Comparison of ENCODE assay signal across 14 cellular contexts in the genomic region with DNA sequence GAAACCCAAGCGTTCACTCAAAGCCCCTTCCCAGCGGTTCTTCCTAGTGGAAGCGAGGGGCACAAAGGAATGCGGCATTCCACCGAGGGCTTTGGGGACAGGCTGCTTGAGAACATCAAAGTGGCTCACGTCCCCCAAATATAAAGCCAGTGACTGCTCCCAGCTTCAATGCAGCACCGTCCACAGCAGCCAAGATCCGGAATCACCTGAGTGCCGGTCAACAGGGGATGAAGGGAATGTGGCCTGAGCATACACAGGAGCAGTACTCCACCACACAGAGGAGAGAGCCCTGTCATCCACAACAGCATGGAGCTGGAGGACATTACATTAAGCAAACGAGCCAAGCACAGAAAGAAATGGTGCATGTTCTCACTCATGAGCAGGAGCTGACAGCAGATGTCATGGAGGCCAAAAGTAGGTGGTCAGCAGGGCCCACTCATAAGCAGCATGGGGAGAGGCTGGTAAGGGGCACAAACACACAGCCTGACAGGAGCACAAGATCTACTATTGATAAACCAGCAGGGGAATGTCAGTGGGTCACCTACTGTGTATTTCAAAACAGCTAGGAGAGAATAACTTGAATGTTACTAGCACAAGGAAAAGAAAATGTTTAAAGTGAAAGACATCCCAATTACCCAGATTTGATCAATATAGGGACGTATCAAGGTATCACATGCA.
DNase-seq lines count a peak whose midpoint lies in the region; ATAC-seq and TF ChIP-seq lines count a peak whose summit lies in the region.
"Had no signal": no experiment of that assay in that cellular context is flagged by ENCODE, and none has a peak within 500 bp of the region (broad histone marks: within the 10 kb centered on the region; RNA-seq: fewer than 3 reads in every experiment).

No MANE protein-coding gene starts in this region.

- peak; percentile 25 for ATAC-seq in activated CD8-positive, alpha-beta T cell treated with anti-CD3 and anti-CD28 coated beads for 36 hours
- no peak for ATAC-seq in activated CD8-positive, alpha-beta T cell treated with anti-CD3 and anti-CD28 coated beads, Interleukin-2, amount 10 ng/mL, durations not matched to agents 7 days and 5 days
- ATAC-seq in left lobe of liver = peak; percentile 23
- ATAC-seq in GM21526 (IDR thresholded peaks at IDR 0.05; ENCODE audit: low FRiP score, unreplicated experiment) = no peak
- ATAC-seq: sciatic nerve had no signal

- H3K27ac ChIP-seq in angular gyrus (ENCODE audit: low read depth, low read length) (peak overlapping the region; percentile 10), stomach (peak overlapping the region in 3 of 5 donors; percentile 1 to 79 (median 74))

- H3K27me3 Mint-ChIP-seq in activated CD8-positive, alpha-beta T cell treated with anti-CD3 and anti-CD28 coated beads for 36 hours = peaks cover 3% of the 10 kb centered on the region
- no peaks in the 10 kb centered on the region for H3K27me3 Mint-ChIP-seq in activated CD8-positive, alpha-beta T cell treated with anti-CD3 and anti-CD28 coated beads, Interleukin-2, amount 10 ng/mL, durations not matched to agents 7 days and 5 days (ENCODE audit: low read depth)

- WGBS in stomach, 5 donors = 74 to 84% (median 77%) methylated on average over 11 of the region's 11 CpGs

- no peak for DNase-seq in activated CD8-positive, alpha-beta T cell treated with anti-CD3 and anti-CD28 coated beads for 36 hours
- DNase-seq in activated CD8-positive, alpha-beta T cell treated with anti-CD3 and anti-CD28 coated beads, Interleukin-2, amount 10 ng/mL, durations not matched to agents 7 days and 5 days = no peak
- DNase-seq in left lobe of liver (ENCODE audit: low spot score) (no peak), stomach (no peak), NK-92 (lab: John Stamatoyannopoulos, UW; ENCODE audit: unreplicated experiment) (no peak), ecto neural progenitor cell (ENCODE audit: low spot score) (no peak)
- DNase-seq: ACHN, amygdala, COR-L47, immature natural killer cell, NCI-H2107 had no signal

- H3K4me3 Mint-ChIP-seq in activated CD8-positive, alpha-beta T cell treated with anti-CD3 and anti-CD28 coated beads for 36 hours = no peak overlapping the region
- no peak overlapping the region for H3K4me3 Mint-ChIP-seq in activated CD8-positive, alpha-beta T cell treated with anti-CD3 and anti-CD28 coated beads, Interleukin-2, amount 10 ng/mL, durations not matched to agents 7 days and 5 days
- H3K4me3 Mint-ChIP-seq: immature natural killer cell had no signal

- CTCF ChIA-PET in activated CD8-positive, alpha-beta T cell treated with anti-CD3 and anti-CD28 coated beads for 36 hours (lab: Charles Lee) = no interaction called here
- CTCF ChIA-PET in activated CD8-positive, alpha-beta T cell treated with anti-CD3 and anti-CD28 coated beads, Interleukin-2, amount 10 ng/mL, durations not matched to agents 7 days and 5 days (lab: Charles Lee) = no interaction called here

- POLR2A ChIA-PET in activated CD8-positive, alpha-beta T cell treated with anti-CD3 and anti-CD28 coated beads for 36 hours (lab: Charles Lee) = no interaction called here
- POLR2A ChIA-PET in activated CD8-positive, alpha-beta T cell treated with anti-CD3 and anti-CD28 coated beads, Interleukin-2, amount 10 ng/mL, durations not matched to agents 7 days and 5 days (lab: Charles Lee) = no interaction called here

- peaks cover 21% of the 10 kb centered on the region for H3K4me1 Mint-ChIP-seq in activated CD8-positive, alpha-beta T cell treated with anti-CD3 and anti-CD28 coated beads for 36 hours (ENCODE audit: low read depth)
- no peaks in the 10 kb centered on the region for H3K4me1 Mint-ChIP-seq in activated CD8-positive, alpha-beta T cell treated with anti-CD3 and anti-CD28 coated beads, Interleukin-2, amount 10 ng/mL, durations not matched to agents 7 days and 5 days (ENCODE audit: low read depth)

- H3K36me3 ChIP-seq in stomach = no peaks in the 10 kb centered on the region

- intact Hi-C loops in activated CD8-positive, alpha-beta T cell treated with anti-CD3 and anti-CD28 coated beads for 36 hours (cut with micrococcal nuclease) = no loop called here
- intact Hi-C loops in stomach (cut with DNase I; ENCODE audit: low total_unique reads) = no loop called here

- no peak overlapping the region for H3K27ac Mint-ChIP-seq in activated CD8-positive, alpha-beta T cell treated with anti-CD3 and anti-CD28 coated beads for 36 hours
- H3K27ac Mint-ChIP-seq in activated CD8-positive, alpha-beta T cell treated with anti-CD3 and anti-CD28 coated beads, Interleukin-2, amount 10 ng/mL, durations not matched to agents 7 days and 5 days = no peak overlapping the region

- H3K4me1 ChIP-seq in stomach = peaks cover 36 to 73% (median 54%) of the 10 kb centered on the region in 4 donors

- no peaks in the 10 kb centered on the region for H3K27me3 ChIP-seq in stomach

- no peak for TF ChIP-seq CTCF in activated CD8-positive, alpha-beta T cell treated with anti-CD3 and anti-CD28 coated beads for 36 hours (IDR thresholded peaks at IDR 0.05)
- no peak for TF ChIP-seq CTCF in stomach (IDR thresholded peaks at IDR 0.05)

- TF ChIP-seq EP300 in stomach (IDR thresholded peaks at IDR 0.05) = no peak

- no peaks in the 10 kb centered on the region for H3K9me3 ChIP-seq in stomach

- H3K4me3 ChIP-seq in stomach = no peak overlapping the region

- TF ChIP-seq POLR2A in stomach (IDR thresholded peaks at IDR 0.05) = no peak

- H3K36me3 Mint-ChIP-seq in activated CD8-positive, alpha-beta T cell treated with anti-CD3 and anti-CD28 coated beads for 36 hours (ENCODE audit: low read depth) = peaks cover 2% of the 10 kb centered on the region
- no peaks in the 10 kb centered on the region for H3K36me3 Mint-ChIP-seq in activated CD8-positive, alpha-beta T cell treated with anti-CD3 and anti-CD28 coated beads, Interleukin-2, amount 10 ng/mL, durations not matched to agents 7 days and 5 days (ENCODE audit: low read depth)
- H3K36me3 Mint-ChIP-seq: immature natural killer cell had no signal

- peaks cover 12% of the 10 kb centered on the region for H3K9me3 Mint-ChIP-seq in activated CD8-positive, alpha-beta T cell treated with anti-CD3 and anti-CD28 coated beads for 36 hours
- no peaks in the 10 kb centered on the region for H3K9me3 Mint-ChIP-seq in activated CD8-positive, alpha-beta T cell treated with anti-CD3 and anti-CD28 coated beads, Interleukin-2, amount 10 ng/mL, durations not matched to agents 7 days and 5 days (ENCODE audit: insufficient read depth)
- H3K9me3 Mint-ChIP-seq: immature natural killer cell had no signal

Comparison
In these comparisons a context has a peak if more than half of its experiments do, and no peak if none do; other contexts are left out.
1. ATAC-seq: peak in activated CD8-positive, alpha-beta T cell treated with anti-CD3 and anti-CD28 coated beads for 36 hours (single experiment) and left lobe of liver (single experiment); none in activated CD8-positive, alpha-beta T cell treated with anti-CD3 and anti-CD28 coated beads, Interleukin-2, amount 10 ng/mL, durations not matched to agents 7 days and 5 days (single experiment) and GM21526 (single experiment).